ENCODE assay signal across 1 cellular context in genomic region chr2:175605599-175605988, GRCh38.
TF ChIP-seq lines count a peak whose summit lies in the region.

No MANE protein-coding gene starts in this region.

TF ChIP-seq in HepG2, 621 proteins besides CTCF, POLR2A, EP300 and RAD21 (continued from another document and continues in another):
- TF ChIP-seq, protein P1, sequence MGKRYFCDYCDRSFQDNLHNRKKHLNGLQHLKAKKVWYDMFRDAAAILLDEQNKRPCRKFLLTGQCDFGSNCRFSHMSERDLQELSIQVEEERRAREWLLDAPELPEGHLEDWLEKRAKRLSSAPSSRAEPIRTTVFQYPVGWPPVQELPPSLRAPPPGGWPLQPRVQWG (CRISPR knock-in tag; IDR thresholded peaks at IDR 0.05; ENCODE audit: borderline replicate concordance, low read depth): no peak
- TF ChIP-seq MBNL3 (CRISPR knock-in tag; conservative IDR thresholded peaks at IDR 0.05) (no peak), HCFC1 (IDR thresholded peaks at IDR 0.05; ENCODE audit: low read depth, low read length) (no peak), ZBTB26 (CRISPR knock-in tag; IDR thresholded peaks at IDR 0.05; ENCODE audit: borderline replicate concordance) (no peak), CBX2 (IDR thresholded peaks at IDR 0.05; ENCODE audit: low read depth, low read length) (no peak), CBX2 (CRISPR knock-in tag; IDR thresholded peaks at IDR 0.05; ENCODE audit: low read depth) (no peak), TRIM24 (CRISPR knock-in tag; IDR thresholded peaks at IDR 0.05) (no peak), SRSF4 (IDR thresholded peaks at IDR 0.05; ENCODE audit: low read depth, low read length, poor library complexity, severe bottlenecking) (no peak), IKZF4 (CRISPR knock-in tag; IDR thresholded peaks at IDR 0.05; ENCODE audit: borderline replicate concordance, low read depth, not compliant biosample characterization) (no peak), MEF2D (CRISPR knock-in tag; IDR thresholded peaks at IDR 0.05) (no peak), RBM39 (IDR thresholded peaks at IDR 0.05; ENCODE audit: low read depth, low read length, poor library complexity, severe bottlenecking) (no peak), FOXP1 (IDR thresholded peaks at IDR 0.05) (peak; percentile 71), FOXP1 (CRISPR knock-in tag; IDR thresholded peaks at IDR 0.05) (peak; percentile 96), GTF3A (CRISPR knock-in tag; conservative IDR thresholded peaks at IDR 0.05) (no peak), ZNF235 (CRISPR knock-in tag; IDR thresholded peaks at IDR 0.05; ENCODE audit: borderline replicate concordance) (no peak), PAXIP1 (CRISPR knock-in tag; conservative IDR thresholded peaks at IDR 0.05) (peak; percentile 72; the same call in 1 of the 2 replicates), AKNA (CRISPR knock-in tag; IDR thresholded peaks at IDR 0.05; ENCODE audit: borderline replicate concordance) (no peak), ZSCAN29 (CRISPR knock-in tag; conservative IDR thresholded peaks at IDR 0.05) (no peak), ZNF44 (CRISPR knock-in tag; IDR thresholded peaks at IDR 0.05) (no peak), KDM1A (CRISPR knock-in tag; IDR thresholded peaks at IDR 0.05) (no peak), ZBTB42 (CRISPR knock-in tag; IDR thresholded peaks at IDR 0.05) (no peak), ZNF354B (CRISPR knock-in tag; IDR thresholded peaks at IDR 0.05) (no peak), SNAPC2 (CRISPR knock-in tag; IDR thresholded peaks at IDR 0.05) (0 out of 2 replicates have a peak, but pooled peaks have one; percentile 16), ZNF556 (CRISPR knock-in tag; IDR thresholded peaks at IDR 0.05; ENCODE audit: borderline replicate concordance) (no peak), ZNF639 (CRISPR knock-in tag; conservative IDR thresholded peaks at IDR 0.05) (no peak), SP2 (CRISPR knock-in tag; IDR thresholded peaks at IDR 0.05) (no peak), ZNF292 (CRISPR knock-in tag; IDR thresholded peaks at IDR 0.05; ENCODE audit: borderline replicate concordance, low read depth) (no peak), HDAC2 (CRISPR knock-in tag; IDR thresholded peaks at IDR 0.05) (peak; percentile 36; the same call in 1 of the 2 replicates), FOXK1 (CRISPR knock-in tag; IDR thresholded peaks at IDR 0.05; ENCODE audit: borderline replicate concordance, low read depth) (peak; percentile 50; the same call in 1 of the 2 replicates), PITX1 (CRISPR knock-in tag; IDR thresholded peaks at IDR 0.05) (no peak), ZBTB20 (CRISPR knock-in tag; IDR thresholded peaks at IDR 0.05; ENCODE audit: borderline replicate concordance, low read depth) (peak; percentile 32; the same call in 1 of the 2 replicates), KDM4B (CRISPR knock-in tag; IDR thresholded peaks at IDR 0.05) (no peak), MTA1 (CRISPR knock-in tag; IDR thresholded peaks at IDR 0.05; ENCODE audit: borderline replicate concordance) (no peak), RFX3 (CRISPR knock-in tag; IDR thresholded peaks at IDR 0.05) (no peak), TOPORS (CRISPR knock-in tag; IDR thresholded peaks at IDR 0.05) (no peak), ARNT (IDR thresholded peaks at IDR 0.05) (no peak), ZZZ3 (CRISPR knock-in tag; IDR thresholded peaks at IDR 0.05; ENCODE audit: borderline replicate concordance) (no peak)
- TF ChIP-seq, protein P2, sequence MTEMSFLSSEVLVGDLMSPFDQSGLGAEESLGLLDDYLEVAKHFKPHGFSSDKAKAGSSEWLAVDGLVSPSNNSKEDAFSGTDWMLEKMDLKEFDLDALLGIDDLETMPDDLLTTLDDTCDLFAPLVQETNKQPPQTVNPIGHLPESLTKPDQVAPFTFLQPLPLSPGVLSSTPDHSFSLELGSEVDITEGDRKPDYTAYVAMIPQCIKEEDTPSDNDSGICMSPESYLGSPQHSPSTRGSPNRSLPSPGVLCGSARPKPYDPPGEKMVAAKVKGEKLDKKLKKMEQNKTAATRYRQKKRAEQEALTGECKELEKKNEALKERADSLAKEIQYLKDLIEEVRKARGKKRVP (CRISPR knock-in tag; IDR thresholded peaks at IDR 0.05): no peak
- TF ChIP-seq, protein P3, sequence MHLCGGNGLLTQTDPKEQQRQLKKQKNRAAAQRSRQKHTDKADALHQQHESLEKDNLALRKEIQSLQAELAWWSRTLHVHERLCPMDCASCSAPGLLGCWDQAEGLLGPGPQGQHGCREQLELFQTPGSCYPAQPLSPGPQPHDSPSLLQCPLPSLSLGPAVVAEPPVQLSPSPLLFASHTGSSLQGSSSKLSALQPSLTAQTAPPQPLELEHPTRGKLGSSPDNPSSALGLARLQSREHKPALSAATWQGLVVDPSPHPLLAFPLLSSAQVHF (CRISPR knock-in tag; IDR thresholded peaks at IDR 0.05): no peak
- TF ChIP-seq, protein P4, sequence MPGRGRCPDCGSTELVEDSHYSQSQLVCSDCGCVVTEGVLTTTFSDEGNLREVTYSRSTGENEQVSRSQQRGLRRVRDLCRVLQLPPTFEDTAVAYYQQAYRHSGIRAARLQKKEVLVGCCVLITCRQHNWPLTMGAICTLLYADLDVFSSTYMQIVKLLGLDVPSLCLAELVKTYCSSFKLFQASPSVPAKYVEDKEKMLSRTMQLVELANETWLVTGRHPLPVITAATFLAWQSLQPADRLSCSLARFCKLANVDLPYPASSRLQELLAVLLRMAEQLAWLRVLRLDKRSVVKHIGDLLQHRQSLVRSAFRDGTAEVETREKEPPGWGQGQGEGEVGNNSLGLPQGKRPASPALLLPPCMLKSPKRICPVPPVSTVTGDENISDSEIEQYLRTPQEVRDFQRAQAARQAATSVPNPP (CRISPR knock-in tag; IDR thresholded peaks at IDR 0.05): no peak
- TF ChIP-seq, protein P5, sequence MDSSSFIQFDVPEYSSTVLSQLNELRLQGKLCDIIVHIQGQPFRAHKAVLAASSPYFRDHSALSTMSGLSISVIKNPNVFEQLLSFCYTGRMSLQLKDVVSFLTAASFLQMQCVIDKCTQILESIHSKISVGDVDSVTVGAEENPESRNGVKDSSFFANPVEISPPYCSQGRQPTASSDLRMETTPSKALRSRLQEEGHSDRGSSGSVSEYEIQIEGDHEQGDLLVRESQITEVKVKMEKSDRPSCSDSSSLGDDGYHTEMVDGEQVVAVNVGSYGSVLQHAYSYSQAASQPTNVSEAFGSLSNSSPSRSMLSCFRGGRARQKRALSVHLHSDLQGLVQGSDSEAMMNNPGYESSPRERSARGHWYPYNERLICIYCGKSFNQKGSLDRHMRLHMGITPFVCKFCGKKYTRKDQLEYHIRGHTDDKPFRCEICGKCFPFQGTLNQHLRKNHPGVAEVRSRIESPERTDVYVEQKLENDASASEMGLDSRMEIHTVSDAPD (CRISPR knock-in tag; IDR thresholded peaks at IDR 0.05): no peak
- TF ChIP-seq, protein P6, sequence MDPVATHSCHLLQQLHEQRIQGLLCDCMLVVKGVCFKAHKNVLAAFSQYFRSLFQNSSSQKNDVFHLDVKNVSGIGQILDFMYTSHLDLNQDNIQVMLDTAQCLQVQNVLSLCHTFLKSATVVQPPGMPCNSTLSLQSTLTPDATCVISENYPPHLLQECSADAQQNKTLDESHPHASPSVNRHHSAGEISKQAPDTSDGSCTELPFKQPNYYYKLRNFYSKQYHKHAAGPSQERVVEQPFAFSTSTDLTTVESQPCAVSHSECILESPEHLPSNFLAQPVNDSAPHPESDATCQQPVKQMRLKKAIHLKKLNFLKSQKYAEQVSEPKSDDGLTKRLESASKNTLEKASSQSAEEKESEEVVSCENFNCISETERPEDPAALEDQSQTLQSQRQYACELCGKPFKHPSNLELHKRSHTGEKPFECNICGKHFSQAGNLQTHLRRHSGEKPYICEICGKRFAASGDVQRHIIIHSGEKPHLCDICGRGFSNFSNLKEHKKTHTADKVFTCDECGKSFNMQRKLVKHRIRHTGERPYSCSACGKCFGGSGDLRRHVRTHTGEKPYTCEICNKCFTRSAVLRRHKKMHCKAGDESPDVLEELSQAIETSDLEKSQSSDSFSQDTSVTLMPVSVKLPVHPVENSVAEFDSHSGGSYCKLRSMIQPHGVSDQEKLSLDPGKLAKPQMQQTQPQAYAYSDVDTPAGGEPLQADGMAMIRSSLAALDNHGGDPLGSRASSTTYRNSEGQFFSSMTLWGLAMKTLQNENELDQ (CRISPR knock-in tag; IDR thresholded peaks at IDR 0.05; ENCODE audit: borderline replicate concordance): no peak
